ENCODE assay signal across 1 cellular context in genomic region chr9:89175739-89176360, GRCh38.
TF ChIP-seq lines count a peak whose summit lies in the region.

No MANE protein-coding gene starts in this region.

TF ChIP-seq in H1, 55 proteins besides CTCF, POLR2A, EP300 and RAD21:
- no peak for TF ChIP-seq SAP30 (IDR thresholded peaks at IDR 0.05; ENCODE audit: insufficient read depth, insufficient replicate concordance, low read length)
- TF ChIP-seq JUN (IDR thresholded peaks at IDR 0.05; ENCODE audit: low read depth, low read length): no peak
- TF ChIP-seq SP1 (IDR thresholded peaks at IDR 0.05; ENCODE audit: low read depth, low read length): no peak
- TF ChIP-seq CHD2 (IDR thresholded peaks at IDR 0.05; ENCODE audit: low read length): no peak
- TF ChIP-seq BRCA1 (IDR thresholded peaks at IDR 0.05; ENCODE audit: low read depth, low read length): no peak
- TF ChIP-seq FOSL1 (IDR thresholded peaks at IDR 0.05; ENCODE audit: insufficient read depth, low read depth, low read length): no peak
- no peak for TF ChIP-seq EZH2 (IDR thresholded peaks at IDR 0.05; ENCODE audit: low read depth, low read length, severe bottlenecking)
- no peak for TF ChIP-seq SUZ12 (IDR thresholded peaks at IDR 0.05; ENCODE audit: low read length)
- TF ChIP-seq POLR2AphosphoS5 (IDR thresholded peaks at IDR 0.05; ENCODE audit: low read depth, low read length): no peak
- no peak for TF ChIP-seq SP2 (IDR thresholded peaks at IDR 0.05; ENCODE audit: low read length)
- TF ChIP-seq EGR1 (IDR thresholded peaks at IDR 0.05; ENCODE audit: borderline replicate concordance, low read depth, low read length): no peak
- TF ChIP-seq PHF8 (conservative IDR thresholded peaks at IDR 0.05; ENCODE audit: low read depth, low read length): no peak
- no peak for TF ChIP-seq ATF3 (IDR thresholded peaks at IDR 0.05; ENCODE audit: insufficient read depth, low read depth, low read length)
TF ChIP-seq in H1: peak in this region for 0.
